In genomic region chr3:138919304-138919703, GRCh38 we compare ENCODE assay signal across 1 cellular context.
TF ChIP-seq lines count a peak whose summit lies in the region.

No MANE protein-coding gene starts in this region.

TF ChIP-seq in K562, 482 proteins besides CTCF, POLR2A, EP300 and RAD21 (continued from another document):
- TF ChIP-seq POLR2G (IDR thresholded peaks at IDR 0.05; ENCODE audit: low read depth, low read length): no peak
- TF ChIP-seq RREB1 (CRISPR knock-in tag; IDR thresholded peaks at IDR 0.05): no peak
- no peak for TF ChIP-seq MAX (CRISPR knock-in tag; IDR thresholded peaks at IDR 0.05)
- no peak for TF ChIP-seq EGR1 (conservative IDR thresholded peaks at IDR 0.05)
- TF ChIP-seq TGIF2 (CRISPR knock-in tag; IDR thresholded peaks at IDR 0.05): no peak
- no peak for TF ChIP-seq NR2F6 (CRISPR knock-in tag; IDR thresholded peaks at IDR 0.05)
- no peak for TF ChIP-seq ZBTB1 (CRISPR knock-in tag; IDR thresholded peaks at IDR 0.05; ENCODE audit: borderline replicate concordance, low read depth)
- no peak for TF ChIP-seq SNRNP70 (optimal IDR thresholded peaks at IDR 0.05; ENCODE audit: low read depth, low read length)
- no peak for TF ChIP-seq ZBED1 (IDR thresholded peaks at IDR 0.05)
- no peak for TF ChIP-seq POLR2AphosphoS5 (IDR thresholded peaks at IDR 0.05; ENCODE audit: control insufficient read depth, insufficient read depth, low read depth, low read length)
- no peak for TF ChIP-seq CC2D1A (IDR thresholded peaks at IDR 0.05)
- no peak for TF ChIP-seq GABPB1 (CRISPR knock-in tag; IDR thresholded peaks at IDR 0.05)
TF ChIP-seq in K562: peak in this region for 0.
